ENCODE assay signal across 9 cellular contexts in genomic region chrX:19772306-19772705, GRCh38.
A peak's percentile ranks its signal among the peaks of the same experiment; 100 is the strongest.
DNase-seq lines count a peak whose midpoint lies in the region; ATAC-seq and TF ChIP-seq lines count a peak whose summit lies in the region.
"Had no signal": no experiment of that assay in that cellular context is flagged by ENCODE, and none has a peak within 500 bp of the region (broad histone marks: within the 10 kb centered on the region; RNA-seq: fewer than 3 reads in every experiment).

No MANE protein-coding gene starts in this region.

- H3K27ac ChIP-seq in esophagus squamous epithelium (peak overlapping the region in 3 of 4 donors; percentile 47 to 76 (median 57)), gastrocnemius medialis (peak overlapping the region; percentile 51 to 70 (median 67))

- H3K27me3 ChIP-seq in esophagus squamous epithelium (no peaks in the 10 kb centered on the region), gastrocnemius medialis (no peaks in the 10 kb centered on the region)

- no peaks in the 10 kb centered on the region for H3K36me3 ChIP-seq in esophagus squamous epithelium
- no peaks in the 10 kb centered on the region for H3K36me3 ChIP-seq in gastrocnemius medialis

- 17 to 27% methylated on average over 4 of the region's 4 CpGs for WGBS in esophagus squamous epithelium, 2 donors

- H3K4me3 ChIP-seq in esophagus squamous epithelium = no peak overlapping the region
- no peak overlapping the region for H3K4me3 ChIP-seq in gastrocnemius medialis

- no peak for TF ChIP-seq POLR2A in esophagus squamous epithelium (IDR thresholded peaks at IDR 0.05)
- TF ChIP-seq POLR2A in gastrocnemius medialis (IDR thresholded peaks at IDR 0.05) = no peak

- no peaks in the 10 kb centered on the region for H3K9me3 ChIP-seq in esophagus squamous epithelium
- H3K9me3 ChIP-seq in gastrocnemius medialis = no peaks in the 10 kb centered on the region

- H3K4me1 ChIP-seq in esophagus squamous epithelium = peaks cover 0 to 11% (median 4%) of the 10 kb centered on the region in 3 donors
- H3K4me1 ChIP-seq in gastrocnemius medialis = peaks cover 0 to 3% of the 10 kb centered on the region in 2 donors

- DNase-seq in EL (peak; percentile 46), RPMI7951 (ENCODE audit: low read depth) (peak; percentile 63), esophagus squamous epithelium (lab: John Stamatoyannopoulos, UW) (no peak), gastrocnemius medialis (no peak)
- no peak for DNase-seq in stimulated activated naive CD4-positive, alpha-beta T cell treated with Interleukin-2 at 50 U/mL for 16 hours (lab: John Stamatoyannopoulos, UW)

- TF ChIP-seq CTCF in esophagus squamous epithelium (IDR thresholded peaks at IDR 0.05) = no peak
- no peak for TF ChIP-seq CTCF in gastrocnemius medialis (IDR thresholded peaks at IDR 0.05 in 4 of 5, conservative IDR thresholded peaks at IDR 0.05 in 1 of 5)

- in situ Hi-C loops in gastrocnemius medialis (cut with MboI; ENCODE audit: low sequenced_read_pairs in 4 of 4) = no loop called here

- intact Hi-C loops in esophagus squamous epithelium (cut with DNase I) (no loop called here), gastrocnemius medialis (cut with DNase I; ENCODE audit: low total_unique reads) (no loop called here)

- ATAC-seq in gastrocnemius medialis (peak in 1 of 2 donors; percentile 30), GM21717 (IDR thresholded peaks at IDR 0.05; ENCODE audit: unreplicated experiment) (no peak), GM21360 (IDR thresholded peaks at IDR 0.05; ENCODE audit: unreplicated experiment) (no peak), GM19395 (IDR thresholded peaks at IDR 0.05; ENCODE audit: unreplicated experiment) (no peak)
- ATAC-seq: Panc1 had no signal

Comparison
In these comparisons a context has a peak if more than half of its experiments do, and no peak if none do; other contexts are left out.
1. DNase-seq: peak in EL (single experiment) and RPMI7951 (single experiment); none in esophagus squamous epithelium (single experiment), gastrocnemius medialis (0 of 2) and stimulated activated naive CD4-positive, alpha-beta T cell treated with Interleukin-2 at 50 U/mL for 16 hours (single experiment).